ENCODE assay signal across 16 cellular contexts in the genomic region with DNA sequence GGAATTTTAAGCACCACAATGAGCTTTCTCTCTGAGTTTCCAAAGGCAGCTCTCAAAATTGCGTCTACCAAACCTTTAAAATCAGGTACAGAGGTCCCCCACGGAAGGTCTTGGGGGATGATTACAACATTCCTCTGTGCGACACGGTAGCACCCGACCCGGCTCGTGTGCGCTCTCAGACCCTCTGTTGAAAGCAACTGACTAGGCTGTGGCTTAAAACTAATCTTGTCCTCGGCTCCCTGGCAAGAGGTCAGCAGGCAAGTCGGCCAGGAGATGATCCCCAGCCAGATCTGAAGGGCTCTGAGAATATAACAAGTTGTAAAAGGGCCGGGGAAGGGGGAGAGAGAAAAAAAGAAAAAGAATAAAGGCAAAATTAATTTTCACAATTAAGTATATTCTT.
"Had no signal": no experiment of that assay in that cellular context is flagged by ENCODE, and none has a peak within 500 bp of the region (broad histone marks: within the 10 kb centered on the region; RNA-seq: fewer than 3 reads in every experiment).

No MANE protein-coding gene starts in this region.

- H3K36me3 ChIP-seq: neutrophil had no signal

- H3K36me3 Mint-ChIP-seq: immature natural killer cell, WTC11 had no signal

- H3K4me2 ChIP-seq: SK-N-SH had no signal

- H3K27ac Mint-ChIP-seq: activated CD4-positive, alpha-beta T cell treated with anti-CD3 and anti-CD28 coated beads, Interleukin-2, amount 10 ng/mL, durations not matched to agents 24 days and 14 days; immature natural killer cell; progenitor cell of endocrine pancreas; stimulated activated naive CD8-positive, alpha-beta T cell treated with anti-CD3 and anti-CD28 coated beads, Interleukin-15, Interleukin-2, amounts not matched to agents 100 ng/mL and 50 ng/mL, for 24 hours; WTC11 had no signal

- H3K9me3 Mint-ChIP-seq: activated CD4-positive, alpha-beta T cell treated with anti-CD3 and anti-CD28 coated beads, Interleukin-2, amount 10 ng/mL, durations not matched to agents 24 days and 14 days; effector memory CD8-positive, alpha-beta T cell; stimulated activated naive CD8-positive, alpha-beta T cell treated with anti-CD3 and anti-CD28 coated beads, Interleukin-15, Interleukin-2, amounts not matched to agents 100 ng/mL and 50 ng/mL, for 24 hours; WTC11 had no signal

- ATAC-seq: effector memory CD8-positive, alpha-beta T cell; left lobe of liver; WTC11 had no signal

- H3K27me3 ChIP-seq: neutrophil had no signal

- H3K27me3 Mint-ChIP-seq: effector memory CD8-positive, alpha-beta T cell had no signal

- DNase-seq: activated CD4-positive, alpha-beta T cell treated with anti-CD3 and anti-CD28 coated beads, Interleukin-2, amount 10 ng/mL, durations not matched to agents 24 days and 14 days; activated CD8-positive, alpha-beta memory T cell treated with anti-CD3 and anti-CD28 coated beads for 24 hours; activated naive CD4-positive, alpha-beta T cell treated with Interleukin-2 at 50 U/mL for 16 hours; caudate nucleus; cortex of kidney; effector memory CD8-positive, alpha-beta T cell; immature natural killer cell; mesenchymal stem cell; SK-N-SH; stimulated activated CD4-positive, alpha-beta T cell treated with anti-CD3 and anti-CD28 coated beads, Interleukin-15, amount 100 ng/mL, for 24 hours; stimulated activated CD4-positive, alpha-beta T cell treated with anti-CD3 and anti-CD28 coated beads, Interleukin-4, amount 100 ng/mL, for 24 hours had no signal

- H3K4me3 Mint-ChIP-seq: activated CD4-positive, alpha-beta T cell treated with anti-CD3 and anti-CD28 coated beads, Interleukin-2, amount 10 ng/mL, durations not matched to agents 24 days and 14 days; effector memory CD8-positive, alpha-beta T cell; immature natural killer cell; stimulated activated naive CD8-positive, alpha-beta T cell treated with anti-CD3 and anti-CD28 coated beads, Interleukin-15, Interleukin-2, amounts not matched to agents 100 ng/mL and 50 ng/mL, for 24 hours; WTC11 had no signal

- H3K27ac ChIP-seq: neutrophil had no signal

- H3K9ac ChIP-seq: SK-N-SH had no signal

- H3K9me3 ChIP-seq: neutrophil, SK-N-SH had no signal
